In genomic region chr16:80296034-80296433, GRCh38 we compare ENCODE assay signal across 7 cellular contexts.
"Had no signal": no experiment of that assay in that cellular context is flagged by ENCODE, and none has a peak within 500 bp of the region (broad histone marks: within the 10 kb centered on the region; RNA-seq: fewer than 3 reads in every experiment).

No MANE protein-coding gene starts in this region.

- H3K4me3 Mint-ChIP-seq: IgD-negative memory B cell had no signal

- ATAC-seq: K562 had no signal

- H3K9ac ChIP-seq: KMS-11 had no signal

- H3K27ac Mint-ChIP-seq: IgD-negative memory B cell had no signal

- H3K4me2 ChIP-seq: KMS-11 had no signal

- H3K4me1 Mint-ChIP-seq: IgD-negative memory B cell had no signal

- H3K27ac ChIP-seq: HL-60, KMS-11 had no signal

- FAIRE-seq: K562 had no signal

- H3K4me3 ChIP-seq: K562 had no signal

- DNase-seq: IMR-90, KBM-7, KG1 had no signal
